ENCODE assay signal across 1 cellular context in the genomic region with DNA sequence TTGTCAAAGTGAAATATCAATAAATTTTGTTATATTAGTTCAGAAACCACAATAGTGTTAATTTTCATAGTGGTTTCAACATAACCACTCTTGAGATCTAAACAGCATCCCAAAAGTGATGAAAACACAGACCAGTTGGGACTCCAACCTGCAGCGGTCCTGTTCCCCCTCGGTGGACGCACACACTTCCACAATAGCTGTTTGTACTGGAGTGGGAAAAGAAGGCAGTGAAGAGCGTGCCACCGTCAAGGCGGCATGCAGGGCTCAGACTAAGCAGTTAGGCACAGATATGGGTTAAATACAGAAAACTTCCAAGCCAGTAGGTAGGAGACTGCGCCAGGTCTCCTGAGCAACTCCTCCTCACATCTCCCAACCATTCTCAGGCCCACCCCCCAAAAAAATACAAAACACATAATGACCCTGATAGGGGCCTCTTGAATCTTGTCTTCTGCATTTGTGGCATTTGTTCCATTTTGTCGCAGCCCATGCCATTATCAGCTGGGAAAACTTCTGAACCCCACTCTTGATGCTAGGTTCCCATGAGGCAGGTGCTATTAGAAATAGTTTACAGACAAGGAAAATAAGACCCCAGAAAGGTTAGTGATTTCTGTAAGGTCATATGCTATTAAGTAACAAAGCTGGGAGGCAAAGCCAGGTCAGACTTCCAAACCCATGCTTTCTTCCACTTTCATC.
A peak's percentile ranks its signal among the peaks of the same experiment; 100 is the strongest.
TF ChIP-seq lines count a peak whose summit lies in the region.

No MANE protein-coding gene starts in this region.

TF ChIP-seq in HepG2, 621 proteins besides CTCF, POLR2A, EP300 and RAD21:
- TF ChIP-seq RBM22 (optimal IDR thresholded peaks at IDR 0.05; ENCODE audit: low read length): peak; percentile 60
- no peak for TF ChIP-seq REST (IDR thresholded peaks at IDR 0.05; ENCODE audit: borderline replicate concordance in 1 of 2, low read depth in 1 of 2, low read length in 2 of 2)
- no peak for TF ChIP-seq ZNF12 (CRISPR knock-in tag; IDR thresholded peaks at IDR 0.05)
